Comparison of ENCODE assay signal across 18 cellular contexts in the genomic region with DNA sequence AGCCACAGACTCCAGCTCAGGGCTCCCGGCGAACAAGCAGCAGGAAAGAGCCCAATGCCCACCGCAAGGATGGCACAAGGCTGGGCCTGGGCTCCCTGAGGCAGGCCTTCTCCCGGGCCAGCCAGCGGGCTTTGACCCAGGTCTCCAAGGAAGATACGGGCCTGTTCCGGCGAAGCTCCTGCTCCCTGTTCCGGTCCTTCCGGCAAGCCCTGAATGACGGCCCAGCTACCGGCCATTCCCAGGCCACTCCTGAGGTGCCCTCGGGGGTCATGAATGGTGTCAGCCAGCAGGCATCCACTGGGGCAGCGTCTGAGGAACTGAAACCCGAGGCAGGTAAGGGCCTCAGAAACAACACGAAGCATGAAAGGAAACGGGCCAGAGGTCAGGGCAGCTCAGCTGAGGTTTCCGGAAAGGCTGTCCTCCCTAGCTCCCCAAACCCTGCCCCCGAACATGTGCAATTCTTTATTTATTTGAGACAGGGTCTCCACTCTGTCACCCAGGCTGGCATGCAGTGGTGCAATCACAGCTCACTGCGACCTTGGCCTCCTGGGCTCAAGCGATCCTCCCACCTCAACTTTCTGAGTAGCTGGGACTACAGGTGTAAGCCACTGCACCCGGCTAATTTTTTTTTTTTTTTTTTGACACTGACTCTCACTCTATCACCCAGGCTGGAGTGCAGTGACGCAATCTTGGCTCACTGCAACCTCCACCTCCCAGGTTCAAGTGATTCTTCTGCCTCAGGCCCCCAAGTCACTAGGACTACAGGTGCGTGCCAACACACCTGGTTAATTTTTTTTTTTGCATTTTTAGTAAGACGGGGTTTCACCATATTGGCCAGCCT. TPM values are rescaled to one million over a fixed set of nuclear protein-coding genes. Genes with fewer than 3 reads are reported as not detected.
A peak's percentile ranks its signal among the peaks of the same experiment; 100 is the strongest.
DNase-seq lines count a peak whose midpoint lies in the region; ATAC-seq and TF ChIP-seq lines count a peak whose summit lies in the region.
"Had no signal": no experiment of that assay in that cellular context is flagged by ENCODE, and none has a peak within 500 bp of the region (broad histone marks: within the 10 kb centered on the region; RNA-seq: fewer than 3 reads in every experiment).

No MANE protein-coding gene starts in this region.

- ATAC-seq in GM18520 (IDR thresholded peaks at IDR 0.05; ENCODE audit: unreplicated experiment): peak; percentile 44
- ATAC-seq in WTC11: no peak
- ATAC-seq in stimulated activated naive B cell treated with anti-CD40 and anti-IgM and Interleukin-4, amounts not matched to agents 10 μg/mL and 1 μg/mL and 100 μg/mL, for 72 hours (replicated peaks): peak; percentile 51 to 56
- ATAC-seq: mucosa of descending colon; stimulated activated naive CD8-positive, alpha-beta T cell treated with anti-CD3 and anti-CD28 coated beads, Interleukin-15, amount 100 ng/mL, for 72 hours had no signal

- H3K27me3 ChIP-seq in esophagus muscularis mucosa: peaks cover 0 to 81% (median 35%) of the 10 kb centered on the region in 4 donors
- H3K27me3 ChIP-seq in colonic mucosa: peaks cover 23% of the 10 kb centered on the region

- H3K27ac Mint-ChIP-seq in WTC11: no peak overlapping the region
- H3K27ac Mint-ChIP-seq in stimulated activated naive B cell treated with anti-CD40 and anti-IgM and Interleukin-4, amounts not matched to agents 10 μg/mL and 1 μg/mL and 100 μg/mL, for 72 hours: no peak overlapping the region
- H3K27ac Mint-ChIP-seq: stimulated activated naive CD8-positive, alpha-beta T cell treated with anti-CD3 and anti-CD28 coated beads, Interleukin-15, amount 100 ng/mL, for 72 hours had no signal

- TF ChIP-seq CTCF in HEK293 (tag by site-specific recombination; IDR thresholded peaks at IDR 0.05): no peak
- no peak for TF ChIP-seq CTCF in WTC11 (IDR thresholded peaks at IDR 0.05)
- no peak for TF ChIP-seq CTCF in esophagus muscularis mucosa (IDR thresholded peaks at IDR 0.05)
- TF ChIP-seq CTCF in colonic mucosa (IDR thresholded peaks at IDR 0.05): no peak

- no peak overlapping the region for H3K9ac ChIP-seq in colonic mucosa (ENCODE audit: low read depth in 2 of 2, low read length in 2 of 2)
- H3K9ac ChIP-seq: parathyroid adenoma had no signal

- peak; percentile 44 for DNase-seq in WTC11 (ENCODE audit: low spot score)
- no peak for DNase-seq in stimulated activated naive B cell treated with anti-CD40 and anti-IgM and Interleukin-4, amounts not matched to agents 10 μg/mL and 1 μg/mL and 100 μg/mL, for 72 hours
- DNase-seq in occipital lobe (lab: John Stamatoyannopoulos, UW): no peak
- no peak for DNase-seq in esophagus muscularis mucosa (ENCODE audit: extremely low spot score)
- no peak for DNase-seq in colonic mucosa
- DNase-seq: activated gamma-delta T cell treated with Interleukin-2 at 50 U/mL for 16 hours; Kasumi-1; NCI-H1694 treated with DMSO at 0.1 percent for 48 hours; NCI-H510A; stimulated activated naive CD8-positive, alpha-beta T cell treated with anti-CD3 and anti-CD28 coated beads, Interleukin-15, amount 100 ng/mL, for 72 hours; WERI-Rb-1 had no signal

- H3K27ac ChIP-seq in HEK293 (ENCODE audit: extremely low read depth, low read depth, low read length): no peak overlapping the region
- no peak overlapping the region for H3K27ac ChIP-seq in esophagus muscularis mucosa (replicated peaks in 1 of 4)
- no peak overlapping the region for H3K27ac ChIP-seq in colonic mucosa
- H3K27ac ChIP-seq: ascending aorta, parathyroid adenoma, WERI-Rb-1 had no signal

- peaks cover 51% of the 10 kb centered on the region for H3K27me3 Mint-ChIP-seq in WTC11 (ENCODE audit: low read depth)
- peaks cover 42 to 55% of the 10 kb centered on the region in 2 donors for H3K27me3 Mint-ChIP-seq in stimulated activated naive B cell treated with anti-CD40 and anti-IgM and Interleukin-4, amounts not matched to agents 10 μg/mL and 1 μg/mL and 100 μg/mL, for 72 hours

- intact Hi-C loops in esophagus muscularis mucosa (cut with DNase I): no loop called here
- intact Hi-C loops in colonic mucosa (cut with DNase I): loop anchor here (10.0 kb wide), 2 partner anchors 84 to 194 kb away; no protein-coding TSS in a partner anchor

- WGBS in esophagus muscularis mucosa: 88% methylated on average over 17 of the region's 25 CpGs

- TF ChIP-seq POLR2A in esophagus muscularis mucosa (IDR thresholded peaks at IDR 0.05; ENCODE audit: low read depth): no peak

- peaks cover 20% of the 10 kb centered on the region for H3K4me1 Mint-ChIP-seq in WTC11
- peaks cover 19 to 42% of the 10 kb centered on the region in 2 donors for H3K4me1 Mint-ChIP-seq in stimulated activated naive B cell treated with anti-CD40 and anti-IgM and Interleukin-4, amounts not matched to agents 10 μg/mL and 1 μg/mL and 100 μg/mL, for 72 hours

- no peak for TF ChIP-seq EP300 in esophagus muscularis mucosa (IDR thresholded peaks at IDR 0.05)

- H3K36me3 ChIP-seq in HEK293 (ENCODE audit: control insufficient read depth in 2 of 2, insufficient read depth in 1 of 2, low read length in 2 of 2) (no peaks in the 10 kb centered on the region), esophagus muscularis mucosa (no peaks in the 10 kb centered on the region), colonic mucosa (no peaks in the 10 kb centered on the region)
- H3K36me3 ChIP-seq: ascending aorta, HAP-1, WERI-Rb-1 had no signal

- H3K4me3 ChIP-seq in HEK293 (ENCODE audit: low read depth, low read length): no peak overlapping the region
- no peak overlapping the region for H3K4me3 ChIP-seq in esophagus muscularis mucosa
- no peak overlapping the region for H3K4me3 ChIP-seq in colonic mucosa
- H3K4me3 ChIP-seq: ascending aorta, HAP-1, mucosa of descending colon had no signal

- no peaks in the 10 kb centered on the region for H3K9me3 Mint-ChIP-seq in WTC11
- no peaks in the 10 kb centered on the region for H3K9me3 Mint-ChIP-seq in stimulated activated naive B cell treated with anti-CD40 and anti-IgM and Interleukin-4, amounts not matched to agents 10 μg/mL and 1 μg/mL and 100 μg/mL, for 72 hours
- H3K9me3 Mint-ChIP-seq: stimulated activated naive CD8-positive, alpha-beta T cell treated with anti-CD3 and anti-CD28 coated beads, Interleukin-15, amount 100 ng/mL, for 72 hours had no signal

- CTCF ChIA-PET in HEK293 (lab: Yijun Ruan, JAX): interaction anchor here (0.7 to 0.8 kb wide), 2 partner anchors 18 to 40 kb away, joined by 3 read pairs; no protein-coding TSS in a partner anchor
- CTCF ChIA-PET in WTC11 (lab: Charles Lee): interaction anchor here (0.6 to 6.3 kb wide), 10 partner anchors 10 to 198 kb away, joined by 3 to 126 read pairs (median 5); a partner anchor contains a TSS

- POLR2A ChIA-PET in HEK293 (lab: Yijun Ruan, JAX) (no interaction called here), WTC11 (lab: Charles Lee) (no interaction called here)

- no peak overlapping the region for H3K4me3 Mint-ChIP-seq in WTC11
- H3K4me3 Mint-ChIP-seq in stimulated activated naive B cell treated with anti-CD40 and anti-IgM and Interleukin-4, amounts not matched to agents 10 μg/mL and 1 μg/mL and 100 μg/mL, for 72 hours: no peak overlapping the region
- H3K4me3 Mint-ChIP-seq: stimulated activated naive CD8-positive, alpha-beta T cell treated with anti-CD3 and anti-CD28 coated beads, Interleukin-15, amount 100 ng/mL, for 72 hours had no signal

- no peaks in the 10 kb centered on the region for H3K9me3 ChIP-seq in HEK293 (ENCODE audit: control insufficient read depth, insufficient read depth, low read depth, low read length)
- H3K9me3 ChIP-seq in esophagus muscularis mucosa: no peaks in the 10 kb centered on the region
- H3K9me3 ChIP-seq in colonic mucosa: no peaks in the 10 kb centered on the region
- H3K9me3 ChIP-seq: ascending aorta, HAP-1, mucosa of descending colon had no signal

- no peaks in the 10 kb centered on the region for H3K36me3 Mint-ChIP-seq in WTC11
- no peaks in the 10 kb centered on the region for H3K36me3 Mint-ChIP-seq in stimulated activated naive B cell treated with anti-CD40 and anti-IgM and Interleukin-4, amounts not matched to agents 10 μg/mL and 1 μg/mL and 100 μg/mL, for 72 hours

- H3K4me1 ChIP-seq in HEK293 (ENCODE audit: control insufficient read depth, insufficient read depth, low read length) (0 out of 2 replicates have a peak, but pooled peaks cover 2% of the 10 kb centered on the region), esophagus muscularis mucosa (peaks cover 26 to 44% (median 42%) of the 10 kb centered on the region in 4 donors), colonic mucosa (peaks cover 15% of the 10 kb centered on the region)
- H3K4me1 ChIP-seq: HAP-1 had no signal

TF ChIP-seq in HEK293, 187 proteins besides CTCF, POLR2A, EP300 and RAD21 (continues in another document):
- 0 out of 2 replicates have a peak, but pooled peaks have one; percentile 16 for TF ChIP-seq SCRT2 (tag by site-specific recombination; IDR thresholded peaks at IDR 0.05)
- peak; percentile 66 for TF ChIP-seq ZNF600 (tag by site-specific recombination; IDR thresholded peaks at IDR 0.05)
- TF ChIP-seq SP7 (tag by site-specific recombination; IDR thresholded peaks at IDR 0.05): no peak

TF ChIP-seq in WTC11, 78 proteins besides CTCF, POLR2A, EP300 and RAD21 (continues in another document):
- peak; percentile 28; the same call in 1 of the 2 replicates for TF ChIP-seq FOXP1 (CRISPR knock-in tag; IDR thresholded peaks at IDR 0.05; ENCODE audit: borderline replicate concordance)

RNA-seq across cellular contexts. Expression of a gene that starts 6.0 kb away (rescaled TPM):
- total RNA-seq in WTC11 (2021) (0.21 to 0.42 TPM (median 0.30 TPM) in 3 replicates), occipital lobe (1.1 TPM), esophagus muscularis mucosa (1 to 10 TPM in 3 of 4 donors, under 1 TPM in 1; 0.42 to 2.0 (median 1.2) TPM), colonic mucosa (10 to 100 TPM; 11.3 to 15.6 TPM)
- total RNA-seq: ascending aorta, glomerular endothelial cell had no signal

RNA-seq across cellular contexts. Expression of a gene that starts 16.5 kb away (rescaled TPM):
- total RNA-seq in WTC11 (2021) (not detected in 3 replicates), occipital lobe (not detected), esophagus muscularis mucosa (not detected), colonic mucosa (not detected)
- total RNA-seq: ascending aorta, glomerular endothelial cell, mucosa of descending colon had no signal

RNA-seq across cellular contexts. Expression of a gene that starts 22.8 kb away (rescaled TPM):
- total RNA-seq in WTC11 (2021) (19.6 to 25.2 TPM (median 24.1 TPM) in 3 replicates), occipital lobe (18.2 TPM), esophagus muscularis mucosa (100 to 1,000 TPM in 1 of 4 donors, 10 to 100 TPM in 3; 29.0 to 104 (median 74.0) TPM), colonic mucosa (10 to 100 TPM; 10.5 to 26.9 TPM)

RNA-seq across cellular contexts. Expression of a gene that starts 43.2 kb away (rescaled TPM):
- total RNA-seq in WTC11 (2021) (87.1 to 96.9 TPM (median 87.3 TPM) in 3 replicates), occipital lobe (76.4 TPM), esophagus muscularis mucosa (100 to 1,000 TPM in 2 of 4 donors, 10 to 100 TPM in 2; 93.9 to 132 (median 110) TPM), colonic mucosa (10 to 100 TPM; 67.9 to 83.8 TPM)
